Comparison of ENCODE assay signal across 23 cellular contexts in the genomic region with DNA sequence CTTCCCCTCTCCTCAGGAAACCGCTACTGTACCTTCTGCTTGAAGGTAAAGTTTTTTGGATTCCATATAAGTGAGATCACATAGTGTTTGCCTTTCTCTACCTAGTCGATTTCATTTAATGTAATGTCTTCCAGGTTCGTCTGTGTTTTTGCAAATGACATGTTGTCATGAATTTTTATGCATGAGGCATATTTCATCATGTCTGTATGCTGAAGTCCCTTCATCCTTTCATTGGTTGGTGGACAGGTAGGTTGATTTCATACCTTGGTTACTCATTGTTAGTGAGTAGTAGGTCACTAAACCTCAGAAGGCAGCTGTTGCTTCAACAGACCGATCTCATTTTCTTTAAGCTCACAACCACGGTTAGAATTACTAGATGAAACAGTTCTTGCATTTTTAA.
"Had no signal": no experiment of that assay in that cellular context is flagged by ENCODE, and none has a peak within 500 bp of the region (broad histone marks: within the 10 kb centered on the region; RNA-seq: fewer than 3 reads in every experiment).

No MANE protein-coding gene starts in this region.

- H3K27ac Mint-ChIP-seq: activated CD4-positive, alpha-beta memory T cell treated with anti-CD3 and anti-CD28 coated beads, Interleukin-2, amount 10 ng/mL, durations not matched to agents 7 days and 5 days; activated CD4-positive, alpha-beta T cell treated with anti-CD3 and anti-CD28 coated beads for 36 hours; activated naive CD8-positive, alpha-beta T cell treated with anti-CD3 and anti-CD28 coated beads, Interleukin-2, amount 10 ng/mL, durations not matched to agents 7 days and 5 days; activated T-helper 17 cell treated with anti-CD3 and anti-CD28 coated beads, Interleukin-2, amount 50 U/mL, for 72 hours; T-cell had no signal

- DNase-seq: activated CD4-positive, alpha-beta memory T cell treated with anti-CD3 and anti-CD28 coated beads, Interleukin-2, amount 10 ng/mL, durations not matched to agents 7 days and 5 days; activated CD4-positive, alpha-beta T cell treated with anti-CD3 and anti-CD28 coated beads for 36 hours; activated CD4-positive, alpha-beta T cell treated with anti-CD3 and anti-CD28 coated beads, Interleukin-2, amount 50 U/mL, for 1 hour; activated gamma-delta T cell; activated naive CD4-positive, alpha-beta T cell treated with anti-CD3 and anti-CD28 coated beads, Interleukin-2, amount 50 U/mL, for 16 hours; activated naive CD8-positive, alpha-beta T cell treated with anti-CD3 and anti-CD28 coated beads, Interleukin-2, amount 10 ng/mL, durations not matched to agents 7 days and 5 days; activated T-cell treated with anti-CD3 and anti-CD28 coated beads for 4 hours; activated T-cell treated with anti-CD3 and anti-CD28 coated beads, Interleukin-2, amount 50 U/mL, for 48 hours; adrenal gland; anterior cingulate cortex; caudate nucleus; KG1; MG63; NCI-H1105; NCI-H1436 treated with DMSO at 0.1 percent for 48 hours; NCI-H187; NCI-H2081; NCI-H510A treated with DMSO at 0.1 percent for 48 hours; PC-9; SIG-M5; T-cell had no signal

- H3K9me3 Mint-ChIP-seq: activated CD4-positive, alpha-beta memory T cell treated with anti-CD3 and anti-CD28 coated beads, Interleukin-2, amount 10 ng/mL, durations not matched to agents 7 days and 5 days; activated naive CD8-positive, alpha-beta T cell treated with anti-CD3 and anti-CD28 coated beads, Interleukin-2, amount 10 ng/mL, durations not matched to agents 7 days and 5 days; activated T-helper 17 cell treated with anti-CD3 and anti-CD28 coated beads, Interleukin-2, amount 50 U/mL, for 72 hours; T-cell had no signal

- ATAC-seq: activated CD4-positive, alpha-beta T cell treated with anti-CD3 and anti-CD28 coated beads for 36 hours; activated T-helper 17 cell treated with anti-CD3 and anti-CD28 coated beads, Interleukin-2, amount 50 U/mL, for 72 hours; T-cell had no signal

- H3K27me3 ChIP-seq: adrenal gland, MG63 had no signal

- H3K4me3 ChIP-seq: adrenal gland, MG63, PC-9 had no signal

- H3K36me3 Mint-ChIP-seq: activated naive CD8-positive, alpha-beta T cell treated with anti-CD3 and anti-CD28 coated beads, Interleukin-2, amount 10 ng/mL, durations not matched to agents 7 days and 5 days had no signal

- H3K36me3 ChIP-seq: adrenal gland, MG63 had no signal

- H3K4me3 Mint-ChIP-seq: activated CD4-positive, alpha-beta memory T cell treated with anti-CD3 and anti-CD28 coated beads, Interleukin-2, amount 10 ng/mL, durations not matched to agents 7 days and 5 days; activated CD4-positive, alpha-beta T cell treated with anti-CD3 and anti-CD28 coated beads for 36 hours; activated naive CD8-positive, alpha-beta T cell treated with anti-CD3 and anti-CD28 coated beads, Interleukin-2, amount 10 ng/mL, durations not matched to agents 7 days and 5 days; activated T-helper 17 cell treated with anti-CD3 and anti-CD28 coated beads, Interleukin-2, amount 50 U/mL, for 72 hours; T-cell had no signal

- H2AFZ ChIP-seq: PC-9 had no signal

- H3K4me1 ChIP-seq: adrenal gland had no signal

- H3K27ac ChIP-seq: adrenal gland, PC-9, VCaP had no signal

- H3K4me2 ChIP-seq: PC-9 had no signal

- H3K9me3 ChIP-seq: adrenal gland had no signal
